9 cellular contexts compared by ENCODE assay signal in the genomic region with DNA sequence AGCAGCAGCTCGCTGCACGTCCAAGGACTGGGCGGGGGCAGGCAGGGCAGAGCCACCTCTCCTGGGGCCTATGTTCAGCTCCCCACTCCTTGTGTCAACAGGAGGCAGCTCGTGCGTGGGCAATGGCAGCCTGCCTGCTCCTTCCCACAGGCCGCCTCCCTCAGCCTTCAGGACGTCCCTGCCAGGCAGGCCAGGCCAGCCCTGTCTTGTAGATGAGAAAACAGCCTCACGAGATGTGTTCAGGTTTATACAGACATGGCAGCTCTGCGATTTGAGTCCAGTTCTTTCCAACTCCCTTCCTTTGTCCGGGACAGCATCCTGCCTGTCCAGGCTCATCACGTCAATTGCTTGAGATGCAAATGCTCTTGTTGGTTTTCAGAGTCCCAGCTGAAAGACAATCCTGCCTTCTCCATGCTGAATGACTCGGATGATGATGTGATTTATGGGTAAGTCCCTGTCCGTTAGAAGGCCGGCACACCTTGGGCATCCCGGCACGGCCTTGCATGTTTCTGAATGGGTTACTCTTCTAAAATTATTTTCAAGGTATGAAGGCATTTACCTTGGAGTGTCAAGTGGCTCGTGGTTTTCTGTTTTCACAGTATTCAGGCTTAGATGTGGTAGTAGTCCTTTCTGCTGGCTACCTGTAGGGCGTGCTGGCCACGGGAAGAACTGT. TPM values are rescaled to one million over a fixed set of nuclear protein-coding genes. Genes with fewer than 3 reads are reported as not detected.
A peak's percentile ranks its signal among the peaks of the same experiment; 100 is the strongest.
DNase-seq lines count a peak whose midpoint lies in the region; ATAC-seq and TF ChIP-seq lines count a peak whose summit lies in the region.
"Had no signal": no experiment of that assay in that cellular context is flagged by ENCODE, and none has a peak within 500 bp of the region (broad histone marks: within the 10 kb centered on the region; RNA-seq: fewer than 3 reads in every experiment).

No MANE protein-coding gene starts in this region.

- peaks cover 5 to 9% of the 10 kb centered on the region in 2 donors for H3K4me1 ChIP-seq in muscle layer of duodenum (ENCODE audit: control insufficient read depth in 1 of 2, insufficient read depth in 2 of 2, low read length in 2 of 2)

- peak; percentile 82 for DNase-seq in Right ventricle myocardium inferior (ENCODE audit: missing footprints)
- no peak for DNase-seq in cardiac septum (ENCODE audit: low spot score)
- DNase-seq in epithelial cell of esophagus (ENCODE audit: low read depth) = peak; percentile 77
- DNase-seq in GDM1 (lab: John Stamatoyannopoulos, UW) = no peak
- DNase-seq: NCI-H774 had no signal

- intact Hi-C loops in Right ventricle myocardium inferior (cut with DNase I) (no loop called here), cardiac septum (cut with DNase I) (no loop called here)

- no peaks in the 10 kb centered on the region for H3K27me3 ChIP-seq in muscle layer of duodenum (ENCODE audit: low read depth, low read length)

- no peak overlapping the region for H3K4me3 ChIP-seq in epithelial cell of esophagus (ENCODE audit: low read length)
- no peak overlapping the region for H3K4me3 ChIP-seq in muscle layer of duodenum (ENCODE audit: low read depth in 1 of 2, low read length in 2 of 2)

- H3K27ac ChIP-seq in muscle layer of duodenum (ENCODE audit: low read length) = peak overlapping the region; percentile 86

- peak; percentile 66 for ATAC-seq in Right ventricle myocardium inferior
- no peak for ATAC-seq in HG02678 (IDR thresholded peaks at IDR 0.05; ENCODE audit: unreplicated experiment)
- no peak for ATAC-seq in GM18858 (IDR thresholded peaks at IDR 0.05; ENCODE audit: unreplicated experiment)
- ATAC-seq in GM19351 (IDR thresholded peaks at IDR 0.05; ENCODE audit: unreplicated experiment) = no peak

- TF ChIP-seq CTCF in epithelial cell of esophagus (IDR thresholded peaks at IDR 0.05; ENCODE audit: insufficient read depth, low read depth, low read length, missing control alignments) = no peak

- H3K9me3 ChIP-seq in muscle layer of duodenum (ENCODE audit: control insufficient read depth in 1 of 2, low read length in 2 of 2) = no peaks in the 10 kb centered on the region

- peaks cover 40 to 44% of the 10 kb centered on the region in 2 donors for H3K36me3 ChIP-seq in muscle layer of duodenum (ENCODE audit: control insufficient read depth in 1 of 2, insufficient read depth in 2 of 2, low read length in 2 of 2)

RNA-seq across cellular contexts. Expression of gene DYNLT1, which starts 13.5 kb away (rescaled TPM):
- 145 TPM for total RNA-seq in Right ventricle myocardium inferior
- total RNA-seq in cardiac septum = 131 TPM

RNA-seq across cellular contexts. Expression of gene SYTL3, which starts 18.8 kb away (rescaled TPM):
- 10.8 TPM for total RNA-seq in Right ventricle myocardium inferior
- total RNA-seq in cardiac septum = 5.7 TPM

Comparison
In these comparisons a context has a peak if more than half of its experiments do, and no peak if none do; other contexts are left out.
1. DNase-seq: peak in Right ventricle myocardium inferior (single experiment) and epithelial cell of esophagus (single experiment); none in cardiac septum (single experiment) and GDM1 (single experiment).